ENCODE assay signal across 6 cellular contexts in genomic region chr19:55635334-55635717, GRCh38. TPM values are rescaled to one million over a fixed set of nuclear protein-coding genes. Genes with fewer than 3 reads are reported as not detected.
DNase-seq lines count a peak whose midpoint lies in the region; ATAC-seq and TF ChIP-seq lines count a peak whose summit lies in the region.

No MANE protein-coding gene starts in this region.

- CTCF ChIA-PET in Caco-2 (lab: Charles Lee), result interaction anchor here (0.8 to 0.9 kb wide), 4 partner anchors 19 to 132 kb away, joined by 3 to 4 read pairs (median 4); no protein-coding TSS in a partner anchor

- POLR2A ChIA-PET in Caco-2 (lab: Charles Lee), result interaction anchor here (0.7 to 1.3 kb wide), 2 partner anchors 8 to 11 kb away, joined by 5 to 6 read pairs; partner anchors contain the start of genes ZNF581 and ZNF784

- no TSS peak for BruUV-seq in Caco-2 (replicated peaks; lab: Mats Ljungman, UMichigan)

- H3K4me3 ChIP-seq in Caco-2 (ENCODE audit: low read depth, low read length) (peak overlapping the region; percentile 74), mesodermal cell (ENCODE audit: extremely low read depth, insufficient read depth, low read length, poor library complexity, severe bottlenecking) (peak overlapping the region; percentile 93)

- H3K9me3 ChIP-seq in Caco-2 (no peaks in the 10 kb centered on the region), mesodermal cell (ENCODE audit: control insufficient read depth, low read length) (no peaks in the 10 kb centered on the region)

- DNase-seq in Caco-2, result no peak

- 8% methylated on average over 6 to 9 of the region's 9 CpGs for WGBS in mesodermal cell (ENCODE audit: insufficient coverage in 2 of 2), 2 experiments

- TF ChIP-seq CTCF in Caco-2 (IDR thresholded peaks at IDR 0.05; ENCODE audit: insufficient read depth in 1 of 2, low read depth in 1 of 2, low read length in 1 of 2, severe bottlenecking in 1 of 2, unreplicated experiment in 1 of 2), result no peak

- peaks cover 16% of the 10 kb centered on the region for H3K4me1 ChIP-seq in Caco-2
- H3K4me1 ChIP-seq in mesodermal cell (ENCODE audit: control insufficient read depth, insufficient read depth, low read length, poor library complexity, severe bottlenecking), result peaks cover 10% of the 10 kb centered on the region

- ATAC-seq in HG03159 (IDR thresholded peaks at IDR 0.05; ENCODE audit: unreplicated experiment) (no peak), HG02642 (IDR thresholded peaks at IDR 0.05; ENCODE audit: poor library complexity, unreplicated experiment) (no peak), GM21423 (IDR thresholded peaks at IDR 0.05; ENCODE audit: unreplicated experiment) (no peak)

- H3K36me3 ChIP-seq in Caco-2 (ENCODE audit: control insufficient read depth, insufficient read depth, low read length) (0 out of 2 replicates have a peak, but pooled peaks cover 2% of the 10 kb centered on the region), mesodermal cell (ENCODE audit: control insufficient read depth, insufficient read depth, low read length) (peaks cover 19% of the 10 kb centered on the region)

- peaks cover 36% of the 10 kb centered on the region for H3K4me1 Mint-ChIP-seq in Caco-2 (ENCODE audit: low read depth, unreplicated experiment)
- peaks cover 54% of the 10 kb centered on the region for H3K4me1 Mint-ChIP-seq in activated naive CD8-positive, alpha-beta T cell (ENCODE audit: low read depth)

- H3K27me3 ChIP-seq in Caco-2 (replicated peaks; ENCODE audit: control insufficient read depth, insufficient read depth, low read length), result no peaks in the 10 kb centered on the region

- H3K27ac ChIP-seq in mesodermal cell (ENCODE audit: low read depth, low read length, severe bottlenecking), result peak overlapping the region; percentile 91

- no peaks in the 10 kb centered on the region for H3K9me3 Mint-ChIP-seq in Caco-2 (ENCODE audit: unreplicated experiment)
- H3K9me3 Mint-ChIP-seq in activated naive CD8-positive, alpha-beta T cell (ENCODE audit: low read depth), result no peaks in the 10 kb centered on the region

- H3K27ac Mint-ChIP-seq in Caco-2 (ENCODE audit: unreplicated experiment), result peak overlapping the region; percentile 97
- peak overlapping the region; percentile 100 for H3K27ac Mint-ChIP-seq in activated naive CD8-positive, alpha-beta T cell

- no peaks in the 10 kb centered on the region for H3K27me3 Mint-ChIP-seq in Caco-2 (ENCODE audit: insufficient read depth, unreplicated experiment)
- no peaks in the 10 kb centered on the region for H3K27me3 Mint-ChIP-seq in activated naive CD8-positive, alpha-beta T cell

- H3K36me3 Mint-ChIP-seq in Caco-2 (ENCODE audit: insufficient read depth, unreplicated experiment), result peaks cover 63% of the 10 kb centered on the region
- H3K36me3 Mint-ChIP-seq in activated naive CD8-positive, alpha-beta T cell, result peaks cover 13% of the 10 kb centered on the region

- H3K4me3 Mint-ChIP-seq in Caco-2 (ENCODE audit: unreplicated experiment), result peak overlapping the region; percentile 91
- H3K4me3 Mint-ChIP-seq in activated naive CD8-positive, alpha-beta T cell, result peak overlapping the region; percentile 98

- intact Hi-C loops in Caco-2 (cut with micrococcal nuclease; ENCODE audit: unreplicated experiment), result loop anchor here (2.0 to 10.0 kb wide), 2 partner anchors 55 to 251 kb away; partner anchors contain the start of genes RPL28, TMEM238 and ZNF579

RNA-seq across cellular contexts. Expression of gene ZNF580, which starts 5.5 kb away (rescaled TPM):
- total RNA-seq in Caco-2 (2022), result 38.5 and 41.4 TPM in 2 replicates
- polyA plus RNA-seq in mesodermal cell (2013, experiment 1 of 2), result 37.5 TPM
- 29.0 TPM for polyA plus RNA-seq in mesodermal cell (2013, experiment 2 of 2)

RNA-seq across cellular contexts. Expression of gene ZNF581, which starts 8.1 kb away (rescaled TPM):
- total RNA-seq in Caco-2 (2022), result 46.2 and 47.4 TPM in 2 replicates
- polyA plus RNA-seq in mesodermal cell (2013, experiment 1 of 2), result 55.6 TPM
- 47.0 TPM for polyA plus RNA-seq in mesodermal cell (2013, experiment 2 of 2)

RNA-seq across cellular contexts. Expression of gene ZNF784, which starts 11.0 kb away (rescaled TPM):
- 8.5 and 10.2 TPM in 2 replicates for total RNA-seq in Caco-2 (2022)
- 7.0 TPM for polyA plus RNA-seq in mesodermal cell (2013, experiment 1 of 2)
- 5.4 TPM for polyA plus RNA-seq in mesodermal cell (2013, experiment 2 of 2)

RNA-seq across cellular contexts. Expression of gene CCDC106, which starts 12.7 kb away (rescaled TPM):
- 17.4 and 17.6 TPM in 2 replicates for total RNA-seq in Caco-2 (2022)
- 16.0 TPM for polyA plus RNA-seq in mesodermal cell (2013, experiment 1 of 2)
- 13.4 TPM for polyA plus RNA-seq in mesodermal cell (2013, experiment 2 of 2)

RNA-seq across cellular contexts. Expression of gene U2AF2, which starts 19.5 kb away (rescaled TPM):
- total RNA-seq in Caco-2 (2022), result 289 TPM in 2 replicates
- polyA plus RNA-seq in mesodermal cell (2013, experiment 1 of 2), result 145 TPM
- polyA plus RNA-seq in mesodermal cell (2013, experiment 2 of 2), result 128 TPM
